In the genomic region with DNA sequence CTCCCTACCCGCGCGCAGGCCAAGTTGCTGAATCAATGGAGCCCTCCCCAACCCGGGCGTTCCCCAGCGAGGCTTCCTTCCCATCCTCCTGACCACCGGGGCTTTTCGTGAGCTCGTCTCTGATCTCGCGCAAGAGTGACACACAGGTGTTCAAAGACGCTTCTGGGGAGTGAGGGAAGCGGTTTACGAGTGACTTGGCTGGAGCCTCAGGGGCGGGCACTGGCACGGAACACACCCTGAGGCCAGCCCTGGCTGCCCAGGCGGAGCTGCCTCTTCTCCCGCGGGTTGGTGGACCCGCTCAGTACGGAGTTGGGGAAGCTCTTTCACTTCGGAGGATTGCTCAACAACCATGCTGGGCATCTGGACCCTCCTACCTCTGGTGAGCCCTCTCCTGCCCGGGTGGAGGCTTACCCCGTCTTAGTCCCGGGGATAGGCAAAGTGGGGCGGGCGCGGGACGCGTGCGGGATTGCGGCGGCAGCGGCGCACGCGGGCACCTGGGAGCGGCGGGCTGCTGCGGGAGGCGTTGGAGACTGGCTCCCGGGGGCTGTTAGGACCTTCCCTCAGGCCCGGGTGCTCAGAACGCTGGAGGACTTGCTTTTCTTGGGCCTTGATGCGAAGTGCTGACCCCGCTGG, we compare ENCODE assay signal across 8 cellular contexts. TPM values are rescaled to one million over a fixed set of nuclear protein-coding genes. Genes with fewer than 3 reads are reported as not detected.
DNase-seq lines count a peak whose midpoint lies in the region; ATAC-seq and TF ChIP-seq lines count a peak whose summit lies in the region.

A gene (plus strand): TSS at position 271 of the 633 bp plus-strand sequence. CDS start 79 bp downstream, at position 350.

- H4K20me1 ChIP-seq in PC-3 (ENCODE audit: low read length) = no peaks in the 10 kb centered on the region
- H4K20me1 ChIP-seq in neural cell (ENCODE audit: insufficient read depth) = no peaks in the 10 kb centered on the region

- H3K4me3 Mint-ChIP-seq in activated T-helper 1 cell treated with anti-CD3 and anti-CD28 coated beads, Interleukin-12 subunit alpha, Interleukin-12 subunit beta, Interleukin-2, Interleukin-4 antibody, amounts not matched to agents 30 ng/mL and 10 ng/mL and 1 ng/mL, durations not matched to agents 14 hours and 24 hours and 36 hours = peak within 1 kb of the TSS; percentile 97

- H3K9me3 ChIP-seq in PC-3 (ENCODE audit: low read length) (no peaks in the 10 kb centered on the region), neural cell (ENCODE audit: low read length) (no peaks in the 10 kb centered on the region), stomach (no peaks in the 10 kb centered on the region)

- H3K79me2 ChIP-seq in PC-3 (ENCODE audit: low read length) (0 out of 2 replicates have a peak, but pooled peaks cover 3% of the 10 kb centered on the region), neural cell (replicated peaks; ENCODE audit: insufficient read depth, low read length) (no peaks in the 10 kb centered on the region)

- H3K27ac ChIP-seq in PC-3 (ENCODE audit: low read length) (peak within 1 kb of the TSS; percentile 45), neural cell (ENCODE audit: low read length) (no peak within 1 kb of the TSS), stomach (peak within 1 kb of the TSS; percentile 77 to 99 (median 97))

- peak within 1 kb of the TSS; percentile 97 for H3K27ac Mint-ChIP-seq in activated T-helper 1 cell treated with anti-CD3 and anti-CD28 coated beads, Interleukin-12 subunit alpha, Interleukin-12 subunit beta, Interleukin-2, Interleukin-4 antibody, amounts not matched to agents 30 ng/mL and 10 ng/mL and 1 ng/mL, durations not matched to agents 14 hours and 24 hours and 36 hours

- peak in 1 of 4 donors; percentile 29 for TF ChIP-seq POLR2A in stomach (IDR thresholded peaks at IDR 0.05)

- H3K9me3 Mint-ChIP-seq in activated T-helper 1 cell treated with anti-CD3 and anti-CD28 coated beads, Interleukin-12 subunit alpha, Interleukin-12 subunit beta, Interleukin-2, Interleukin-4 antibody, amounts not matched to agents 30 ng/mL and 10 ng/mL and 1 ng/mL, durations not matched to agents 14 hours and 24 hours and 36 hours = peaks cover 10% of the 10 kb centered on the region

- CTCF ChIA-PET in PC-3 (lab: Charles Lee) = interaction anchor here (0.7 kb wide), 1 partner anchor 22 kb away, joined by 3 read pairs; no protein-coding TSS in a partner anchor

- no peaks in the 10 kb centered on the region for H3K9me2 ChIP-seq in PC-3 (replicated peaks; ENCODE audit: low read length)
- no peaks in the 10 kb centered on the region for H3K9me2 ChIP-seq in neural cell (ENCODE audit: insufficient read depth, low read length)

- H3K9ac ChIP-seq in PC-3 (ENCODE audit: low read length) (peak within 1 kb of the TSS; percentile 57), neural cell (ENCODE audit: low read length) (peak within 1 kb of the TSS; percentile 30)

- peak within 1 kb of the TSS; percentile 84 for H3K4me2 ChIP-seq in PC-3 (ENCODE audit: low read length)
- H3K4me2 ChIP-seq in neural cell (ENCODE audit: low read length) = peak within 1 kb of the TSS; percentile 79

- H3F3A ChIP-seq in PC-3 (ENCODE audit: low read length, unreplicated experiment) = no peaks in the 10 kb centered on the region
- no peaks in the 10 kb centered on the region for H3F3A ChIP-seq in neural cell (ENCODE audit: insufficient read depth, low read length, poor library complexity, severe bottlenecking)

- ATAC-seq in GM18858 (IDR thresholded peaks at IDR 0.05; ENCODE audit: unreplicated experiment) (peak; percentile 46), HG03064 (IDR thresholded peaks at IDR 0.05; ENCODE audit: low read depth, unreplicated experiment) (peak; percentile 72), PC-3 (peak; percentile 79)

- H3K4me1 Mint-ChIP-seq in activated T-helper 1 cell treated with anti-CD3 and anti-CD28 coated beads, Interleukin-12 subunit alpha, Interleukin-12 subunit beta, Interleukin-2, Interleukin-4 antibody, amounts not matched to agents 30 ng/mL and 10 ng/mL and 1 ng/mL, durations not matched to agents 14 hours and 24 hours and 36 hours (ENCODE audit: low read depth) = peaks cover 76% of the 10 kb centered on the region

- H3K36me3 ChIP-seq in PC-3 (ENCODE audit: low read depth, low read length) = no peaks in the 10 kb centered on the region
- H3K36me3 ChIP-seq in neural cell (ENCODE audit: insufficient read depth, low read length) = no peaks in the 10 kb centered on the region
- H3K36me3 ChIP-seq in stomach = no peaks in the 10 kb centered on the region

- POLR2A ChIA-PET in PC-3 (lab: Charles Lee; ENCODE audit: unreplicated experiment) = interaction anchor here (0.7 kb wide), 1 partner anchor 272 kb away, joined by 4 read pairs; no protein-coding TSS in a partner anchor

- peaks cover 28% of the 10 kb centered on the region for H3K4me1 ChIP-seq in PC-3 (ENCODE audit: insufficient read depth, low read length)
- peaks cover 9 to 76% (median 44%) of the 10 kb centered on the region in 4 donors for H3K4me1 ChIP-seq in stomach

- TF ChIP-seq CTCF in PC-3 (conservative IDR thresholded peaks at IDR 0.05; ENCODE audit: low read depth, low read length) (no peak), neural cell (IDR thresholded peaks at IDR 0.05; ENCODE audit: poor library complexity, severe bottlenecking) (no peak), stomach (IDR thresholded peaks at IDR 0.05) (no peak)

- no peak for TF ChIP-seq RAD21 in neural cell (conservative IDR thresholded peaks at IDR 0.05)

- 0 to 1% (median 0%) methylated on average over 18 to 46 of the region's 46 CpGs for WGBS in stomach, 5 donors

- H3K27me3 ChIP-seq in PC-3 (ENCODE audit: low read length) = no peaks in the 10 kb centered on the region
- H3K27me3 ChIP-seq in neural cell (ENCODE audit: insufficient read depth, low read depth, low read length) = peaks cover 27% of the 10 kb centered on the region
- H3K27me3 ChIP-seq in stomach = no peaks in the 10 kb centered on the region

- no TSS peak for BruUV-seq in PC-3 (replicated peaks; lab: Mats Ljungman, UMichigan)

- peak within 1 kb of the TSS; percentile 81 for H3K4me3 ChIP-seq in PC-3 (ENCODE audit: low read length)
- peak within 1 kb of the TSS; percentile 77 for H3K4me3 ChIP-seq in neural cell (ENCODE audit: low read length)
- peak within 1 kb of the TSS; percentile 78 to 96 (median 88) for H3K4me3 ChIP-seq in stomach

- intact Hi-C loops in PC-3 (cut with micrococcal nuclease) (loop anchor here (2.0 to 5.0 kb wide), 3 partner anchors 16 to 140 kb away; a partner anchor contains a TSS), stomach (cut with DNase I; ENCODE audit: low total_unique reads) (no loop called here)
- intact Hi-C loops in activated T-helper 1 cell treated with anti-CD3 and anti-CD28 coated beads, Interleukin-12 subunit alpha, Interleukin-12 subunit beta, Interleukin-2, Interleukin-4 antibody, amounts not matched to agents 30 ng/mL and 10 ng/mL and 1 ng/mL, durations not matched to agents 14 hours and 24 hours and 36 hours (cut with micrococcal nuclease) = loop anchor here (1.0 to 10.0 kb wide), 17 partner anchors 11 to 1896 kb away; a partner anchor contains a TSS

- TF ChIP-seq EP300 in neural cell (conservative IDR thresholded peaks at IDR 0.05; ENCODE audit: poor library complexity, severe bottlenecking) = no peak
- no peak for TF ChIP-seq EP300 in stomach (IDR thresholded peaks at IDR 0.05)

- H3K36me3 Mint-ChIP-seq in activated T-helper 1 cell treated with anti-CD3 and anti-CD28 coated beads, Interleukin-12 subunit alpha, Interleukin-12 subunit beta, Interleukin-2, Interleukin-4 antibody, amounts not matched to agents 30 ng/mL and 10 ng/mL and 1 ng/mL, durations not matched to agents 14 hours and 24 hours and 36 hours (ENCODE audit: low read depth) = peaks cover 17% of the 10 kb centered on the region

- no peaks in the 10 kb centered on the region for H3K27me3 Mint-ChIP-seq in activated T-helper 1 cell treated with anti-CD3 and anti-CD28 coated beads, Interleukin-12 subunit alpha, Interleukin-12 subunit beta, Interleukin-2, Interleukin-4 antibody, amounts not matched to agents 30 ng/mL and 10 ng/mL and 1 ng/mL, durations not matched to agents 14 hours and 24 hours and 36 hours (ENCODE audit: insufficient read depth)

- peak within 1 kb of the TSS; percentile 96 for H2AFZ ChIP-seq in PC-3 (ENCODE audit: low read length)
- peak within 1 kb of the TSS; percentile 14 for H2AFZ ChIP-seq in neural cell (ENCODE audit: low read depth, low read length)

- DNase-seq in A172 (ENCODE audit: low spot score) (peak; percentile 63), PC-3 (peak; percentile 66), fibroblast of peridontal ligament (ENCODE audit: extremely low read depth) (peak; percentile 70), stomach (peak; percentile 68)
- peak; percentile 81 for DNase-seq in activated T-helper 1 cell treated with anti-CD3 and anti-CD28 coated beads, Interleukin-12 subunit alpha, Interleukin-12 subunit beta, Interleukin-2, Interleukin-4 antibody, amounts not matched to agents 30 ng/mL and 10 ng/mL and 1 ng/mL, durations not matched to agents 14 hours and 24 hours and 36 hours (ENCODE audit: low spot score)

TF ChIP-seq in neural cell, 6 proteins besides CTCF, POLR2A, EP300 and RAD21:
- no peak for TF ChIP-seq TAF1 (IDR thresholded peaks at IDR 0.05; ENCODE audit: low read depth)
- TF ChIP-seq SMC3 (conservative IDR thresholded peaks at IDR 0.05; ENCODE audit: poor library complexity) = no peak
- TF ChIP-seq EZH2 (IDR thresholded peaks at IDR 0.05; ENCODE audit: borderline replicate concordance, insufficient read depth, low read length, poor library complexity, severe bottlenecking) = no peak
- no peak for TF ChIP-seq POLR2AphosphoS5 (IDR thresholded peaks at IDR 0.05)
- peak; percentile 43 for TF ChIP-seq MXI1 (conservative IDR thresholded peaks at IDR 0.05; ENCODE audit: poor library complexity, severe bottlenecking)

RNA-seq across cellular contexts. Expression of the gene that starts here (rescaled TPM):
- 16.0 and 17.2 TPM in 2 replicates for total RNA-seq in A172 (2014; rRNA removed; shearing (Covaris generic))
- 3.5 and 4.8 TPM in 2 replicates for total RNA-seq in PC-3 (2014; rRNA removed)
- total RNA-seq in activated T-helper 1 cell treated with anti-CD3 and anti-CD28 coated beads, Interleukin-12 subunit alpha, Interleukin-12 subunit beta, Interleukin-2, Interleukin-4 antibody, amounts not matched to agents 30 ng/mL and 10 ng/mL and 1 ng/mL, durations not matched to agents 14 hours and 24 hours and 36 hours = 36.4 and 38.6 TPM in 2 replicates
- 1.2 and 2.5 TPM in 2 replicates for polyA plus RNA-seq in neural cell
- polyA minus RNA-seq in neural cell = 1.6 and 3.7 TPM in 2 replicates
- 100 to 1,000 TPM in 1 of 5 donors, 10 to 100 TPM in 3, not detected in 1; 19.3 to 107 (median 46.2) TPM for total RNA-seq in stomach
- 1 to 10 TPM; 5.0 to 8.4 (median 5.6) TPM for polyA plus RNA-seq in stomach
